Comparison of ENCODE assay signal across 35 cellular contexts in genomic region chr1:52670599-52670998, GRCh38. TPM values are rescaled to one million over a fixed set of nuclear protein-coding genes. Genes with fewer than 3 reads are reported as not detected.
"Had no signal": no experiment of that assay in that cellular context is flagged by ENCODE, and none has a peak within 500 bp of the region (broad histone marks: within the 10 kb centered on the region; RNA-seq: fewer than 3 reads in every experiment).

No MANE protein-coding gene starts in this region.

- H3K4me3 ChIP-seq: cardiac muscle cell, heart left ventricle, left ventricle myocardium inferior, stomach, thyroid gland, upper lobe of left lung, vagina had no signal

- H3K27ac Mint-ChIP-seq: activated naive CD4-positive, alpha-beta T cell treated with anti-CD3 and anti-CD28 coated beads, Interleukin-2, amount 50 U/mL, for 72 hours; brain; effector memory CD8-positive, alpha-beta T cell; stimulated activated naive B cell treated with anti-CD40 and anti-IgM and Interleukin-4, amounts not matched to agents 10 μg/mL and 1 μg/mL and 100 μg/mL, for 72 hours; T-helper 1 cell treated with Interleukin-12 subunit alpha and Interleukin-12 subunit beta and Interleukin-4 antibody, amounts not matched to agents 30 μg/mL and 1 μg/mL, for 36 hours had no signal

- H3K27me3 ChIP-seq: cardiac muscle cell, heart left ventricle, stomach, thyroid gland, upper lobe of left lung, vagina had no signal

- H3K27ac ChIP-seq: cardiac muscle cell, heart left ventricle, left ventricle myocardium inferior, stomach, thyroid gland, upper lobe of left lung, vagina, VCaP had no signal

- H3K4me1 ChIP-seq: heart left ventricle, stomach, thyroid gland, upper lobe of left lung had no signal

- H3K9me3 Mint-ChIP-seq: activated naive CD4-positive, alpha-beta T cell treated with anti-CD3 and anti-CD28 coated beads, Interleukin-2, amount 50 U/mL, for 72 hours; activated T-cell treated with anti-CD3 and anti-CD28 coated beads, Interleukin-2, amount 50 U/mL, for 72 hours; effector memory CD8-positive, alpha-beta T cell; naive thymus-derived CD4-positive, alpha-beta T cell; neural crest cell; stimulated activated naive B cell treated with anti-CD40 and anti-IgM and Interleukin-4, amounts not matched to agents 10 μg/mL and 1 μg/mL and 100 μg/mL, for 72 hours; T-helper 1 cell treated with Interleukin-12 subunit alpha and Interleukin-12 subunit beta and Interleukin-4 antibody, amounts not matched to agents 30 μg/mL and 1 μg/mL, for 36 hours had no signal

- DNase-seq: activated CD4-positive, alpha-beta T cell treated with anti-CD3 and anti-CD28 coated beads for 4 hours; activated CD4-positive, alpha-beta T cell treated with anti-CD3 and anti-CD28 coated beads, Interleukin-2, amount 50 U/mL, for 4 hours; activated naive CD4-positive, alpha-beta T cell; activated T-cell treated with anti-CD3 and anti-CD28 coated beads for 4 hours; activated T-cell treated with anti-CD3 and anti-CD28 coated beads, Interleukin-2, amount 50 U/mL, for 72 hours; anterior cingulate cortex; cerebellar nuclear complex; cortex of kidney; effector memory CD8-positive, alpha-beta T cell; erythroblast; foreskin fibroblast; heart left ventricle; kidney glomerular epithelial cell; left ventricle myocardium inferior; naive thymus-derived CD4-positive, alpha-beta T cell; nucleus accumbens; right cardiac atrium; small intestine; stimulated activated CD4-positive, alpha-beta T cell treated with anti-CD3 and anti-CD28 coated beads, Interleukin-1b, Interleukin-23, amount 100 ng/mL, for 48 hours; stimulated activated CD4-positive, alpha-beta T cell treated with anti-CD3 and anti-CD28 coated beads, Interleukin-4, amount 100 ng/mL, for 4 hours; stimulated activated CD8-positive, alpha-beta memory T cell treated with anti-CD3 and anti-CD28 coated beads, Interleukin-4, amount 100 ng/mL, for 48 hours; stimulated activated naive B cell treated with anti-CD40 and anti-IgM and Interleukin-4, amounts not matched to agents 10 μg/mL and 1 μg/mL and 100 μg/mL, for 72 hours; stomach; T-helper 9 cell; thyroid gland; upper lobe of left lung had no signal

- H3K27me3 Mint-ChIP-seq: effector memory CD8-positive, alpha-beta T cell; naive thymus-derived CD4-positive, alpha-beta T cell; stimulated activated naive B cell treated with anti-CD40 and anti-IgM and Interleukin-4, amounts not matched to agents 10 μg/mL and 1 μg/mL and 100 μg/mL, for 72 hours had no signal

- H3K36me3 ChIP-seq: cardiac muscle cell, heart left ventricle, left ventricle myocardium inferior, stomach, thyroid gland, upper lobe of left lung, vagina had no signal

- H3K36me3 Mint-ChIP-seq: activated naive CD4-positive, alpha-beta T cell treated with anti-CD3 and anti-CD28 coated beads, Interleukin-2, amount 50 U/mL, for 72 hours; brain had no signal

- ATAC-seq: activated naive CD4-positive, alpha-beta T cell treated with anti-CD3 and anti-CD28 coated beads, Interleukin-2, amount 50 U/mL, for 72 hours; activated T-cell treated with anti-CD3 and anti-CD28 coated beads, Interleukin-2, amount 50 U/mL, for 72 hours; effector memory CD8-positive, alpha-beta T cell; heart left ventricle; naive thymus-derived CD4-positive, alpha-beta T cell; right cardiac atrium; stimulated activated naive B cell treated with anti-CD40 and anti-IgM and Interleukin-4, amounts not matched to agents 10 μg/mL and 1 μg/mL and 100 μg/mL, for 72 hours had no signal

- H3K4me3 Mint-ChIP-seq: activated T-cell treated with anti-CD3 and anti-CD28 coated beads, Interleukin-2, amount 50 U/mL, for 72 hours; brain; effector memory CD8-positive, alpha-beta T cell; naive thymus-derived CD4-positive, alpha-beta T cell; neural crest cell; T-helper 1 cell treated with Interleukin-12 subunit alpha and Interleukin-12 subunit beta and Interleukin-4 antibody, amounts not matched to agents 30 μg/mL and 1 μg/mL, for 36 hours had no signal

- H3K9me3 ChIP-seq: heart left ventricle, left ventricle myocardium inferior, stomach, thyroid gland, upper lobe of left lung, vagina had no signal

- H3K4me1 Mint-ChIP-seq: neural crest cell had no signal

RNA-seq across cellular contexts. Expression of gene SHISAL2A, which starts 37.6 kb away (rescaled TPM):
- total RNA-seq: cardiac muscle cell, fibroblast of lung, left ventricle myocardium inferior, lung microvascular endothelial cell, right cardiac atrium had no signal
- polyA plus RNA-seq: cardiac muscle cell, fibroblast of lung, right cardiac atrium had no signal
